Comparison of ENCODE assay signal across 12 cellular contexts in genomic region chr10:22992075-22992474, GRCh38.
DNase-seq lines count a peak whose midpoint lies in the region; ATAC-seq and TF ChIP-seq lines count a peak whose summit lies in the region.
"Had no signal": no experiment of that assay in that cellular context is flagged by ENCODE, and none has a peak within 500 bp of the region (broad histone marks: within the 10 kb centered on the region; RNA-seq: fewer than 3 reads in every experiment).

No MANE protein-coding gene starts in this region.

- H3K9me3 Mint-ChIP-seq in activated T-cell treated with anti-CD3 and anti-CD28 coated beads, Interleukin-2, amount 50 U/mL, for 72 hours, result no peaks in the 10 kb centered on the region
- H3K9me3 Mint-ChIP-seq in stimulated activated effector memory CD8-positive, alpha-beta T cell treated with anti-CD3 and anti-CD28 coated beads, Interleukin-12 subunit alpha, Interleukin-12 subunit beta, amount 100 ng/mL, for 72 hours, result no peaks in the 10 kb centered on the region
- no peaks in the 10 kb centered on the region for H3K9me3 Mint-ChIP-seq in chondrocyte (ENCODE audit: low read depth)
- H3K9me3 Mint-ChIP-seq: T-helper 1 cell treated with Interleukin-12 subunit alpha and Interleukin-12 subunit beta and Interleukin-4 antibody, amounts not matched to agents 30 μg/mL and 1 μg/mL, for 36 hours had no signal

- no peaks in the 10 kb centered on the region for H3K36me3 Mint-ChIP-seq in activated T-cell treated with anti-CD3 and anti-CD28 coated beads, Interleukin-2, amount 50 U/mL, for 72 hours (ENCODE audit: insufficient read depth in 2 of 2)
- no peaks in the 10 kb centered on the region for H3K36me3 Mint-ChIP-seq in stimulated activated effector memory CD8-positive, alpha-beta T cell treated with anti-CD3 and anti-CD28 coated beads, Interleukin-12 subunit alpha, Interleukin-12 subunit beta, amount 100 ng/mL, for 72 hours
- H3K36me3 Mint-ChIP-seq in chondrocyte (ENCODE audit: low read depth), result no peaks in the 10 kb centered on the region

- H3K27me3 Mint-ChIP-seq in activated T-cell treated with anti-CD3 and anti-CD28 coated beads, Interleukin-2, amount 50 U/mL, for 72 hours (ENCODE audit: low read depth), result peaks cover 10% of the 10 kb centered on the region
- peaks cover 19% of the 10 kb centered on the region for H3K27me3 Mint-ChIP-seq in chondrocyte (ENCODE audit: low read depth)

- peaks cover 31% of the 10 kb centered on the region for H3K4me1 Mint-ChIP-seq in activated T-cell treated with anti-CD3 and anti-CD28 coated beads, Interleukin-2, amount 50 U/mL, for 72 hours (ENCODE audit: low read depth)
- H3K4me1 Mint-ChIP-seq in stimulated activated effector memory CD8-positive, alpha-beta T cell treated with anti-CD3 and anti-CD28 coated beads, Interleukin-12 subunit alpha, Interleukin-12 subunit beta, amount 100 ng/mL, for 72 hours, result no peaks in the 10 kb centered on the region
- peaks cover 6% of the 10 kb centered on the region for H3K4me1 Mint-ChIP-seq in chondrocyte (ENCODE audit: low read depth)

- DNase-seq in activated T-cell treated with anti-CD3 and anti-CD28 coated beads for 24 hours (ENCODE audit: low read depth) (peak; percentile 16), chondrocyte (ENCODE audit: low spot score) (no peak)
- DNase-seq in activated T-cell treated with anti-CD3 and anti-CD28 coated beads, Interleukin-2, amount 50 U/mL, for 1 hour, result no peak
- peak; percentile 29 to 50 for DNase-seq in activated T-cell treated with anti-CD3 and anti-CD28 coated beads, Interleukin-2, amount 50 U/mL, for 72 hours
- DNase-seq in stimulated activated effector memory CD8-positive, alpha-beta T cell treated with anti-CD3 and anti-CD28 coated beads, Interleukin-12 subunit alpha, Interleukin-12 subunit beta, amount 100 ng/mL, for 72 hours (ENCODE audit: low spot score in 2 of 2), result no peak
- DNase-seq: BE2C, kidney, NCI-H2171 had no signal

- TF ChIP-seq CTCF in chondrocyte (IDR thresholded peaks at IDR 0.05), result no peak

- no peak overlapping the region for H3K27ac Mint-ChIP-seq in activated T-cell treated with anti-CD3 and anti-CD28 coated beads, Interleukin-2, amount 50 U/mL, for 72 hours
- no peak overlapping the region for H3K27ac Mint-ChIP-seq in stimulated activated effector memory CD8-positive, alpha-beta T cell treated with anti-CD3 and anti-CD28 coated beads, Interleukin-12 subunit alpha, Interleukin-12 subunit beta, amount 100 ng/mL, for 72 hours
- H3K27ac Mint-ChIP-seq in chondrocyte (ENCODE audit: unreplicated experiment), result no peak overlapping the region
- H3K27ac Mint-ChIP-seq: T-helper 1 cell treated with Interleukin-12 subunit alpha and Interleukin-12 subunit beta and Interleukin-4 antibody, amounts not matched to agents 30 μg/mL and 1 μg/mL, for 36 hours had no signal

- H3K4me3 Mint-ChIP-seq in activated T-cell treated with anti-CD3 and anti-CD28 coated beads, Interleukin-2, amount 50 U/mL, for 72 hours, result no peak overlapping the region
- H3K4me3 Mint-ChIP-seq in stimulated activated effector memory CD8-positive, alpha-beta T cell treated with anti-CD3 and anti-CD28 coated beads, Interleukin-12 subunit alpha, Interleukin-12 subunit beta, amount 100 ng/mL, for 72 hours, result no peak overlapping the region
- no peak overlapping the region for H3K4me3 Mint-ChIP-seq in chondrocyte (ENCODE audit: unreplicated experiment)
- H3K4me3 Mint-ChIP-seq: T-helper 1 cell treated with Interleukin-12 subunit alpha and Interleukin-12 subunit beta and Interleukin-4 antibody, amounts not matched to agents 30 μg/mL and 1 μg/mL, for 36 hours had no signal

- peak; percentile 61 for ATAC-seq in HG02852 (IDR thresholded peaks at IDR 0.05; ENCODE audit: unreplicated experiment)
- peak; percentile 80 to 88 for ATAC-seq in activated T-cell treated with anti-CD3 and anti-CD28 coated beads, Interleukin-2, amount 50 U/mL, for 72 hours (replicated peaks in 1 of 2)
- ATAC-seq in stimulated activated effector memory CD8-positive, alpha-beta T cell treated with anti-CD3 and anti-CD28 coated beads, Interleukin-12 subunit alpha, Interleukin-12 subunit beta, amount 100 ng/mL, for 72 hours, result peak; percentile 47
- ATAC-seq in HG02759 (IDR thresholded peaks at IDR 0.05; ENCODE audit: unreplicated experiment), result no peak
- ATAC-seq in GM18873 (IDR thresholded peaks at IDR 0.05; ENCODE audit: low FRiP score, unreplicated experiment), result no peak

Comparison
In these comparisons a context has a peak if more than half of its experiments do, and no peak if none do; other contexts are left out.
1. DNase-seq: peak in activated T-cell treated with anti-CD3 and anti-CD28 coated beads for 24 hours (single experiment) and activated T-cell treated with anti-CD3 and anti-CD28 coated beads, Interleukin-2, amount 50 U/mL, for 72 hours (2 of 2); none in activated T-cell treated with anti-CD3 and anti-CD28 coated beads, Interleukin-2, amount 50 U/mL, for 1 hour (single experiment), stimulated activated effector memory CD8-positive, alpha-beta T cell treated with anti-CD3 and anti-CD28 coated beads, Interleukin-12 subunit alpha, Interleukin-12 subunit beta, amount 100 ng/mL, for 72 hours (0 of 2) and chondrocyte (single experiment).
2. ATAC-seq: peak in HG02852 (single experiment), activated T-cell treated with anti-CD3 and anti-CD28 coated beads, Interleukin-2, amount 50 U/mL, for 72 hours (2 of 2) and stimulated activated effector memory CD8-positive, alpha-beta T cell treated with anti-CD3 and anti-CD28 coated beads, Interleukin-12 subunit alpha, Interleukin-12 subunit beta, amount 100 ng/mL, for 72 hours (single experiment); none in HG02759 (single experiment) and GM18873 (single experiment).